15 cellular contexts compared by ENCODE assay signal in genomic region chr2:68435605-68436004, GRCh38. TPM values are rescaled to one million over a fixed set of nuclear protein-coding genes. Genes with fewer than 3 reads are reported as not detected.
DNase-seq lines count a peak whose midpoint lies in the region; ATAC-seq and TF ChIP-seq lines count a peak whose summit lies in the region.
"Had no signal": no experiment of that assay in that cellular context is flagged by ENCODE, and none has a peak within 500 bp of the region (broad histone marks: within the 10 kb centered on the region; RNA-seq: fewer than 3 reads in every experiment).

No MANE protein-coding gene starts in this region.

- no peaks in the 10 kb centered on the region for H3K27me3 ChIP-seq in DOHH2 (ENCODE audit: control insufficient read depth, low read length)
- H3K27me3 ChIP-seq in heart right ventricle = no peaks in the 10 kb centered on the region
- H3K27me3 ChIP-seq: colonic mucosa, tibial nerve had no signal

- no peaks in the 10 kb centered on the region for H4K20me1 ChIP-seq in DOHH2 (ENCODE audit: control insufficient read depth, insufficient read depth, low read depth, low read length)

- H3K4me2 ChIP-seq in DOHH2 (ENCODE audit: low read length) = peak overlapping the region; percentile 49
- H3K4me2 ChIP-seq: KMS-11 had no signal

- H3K36me3 ChIP-seq in DOHH2 (ENCODE audit: control insufficient read depth, low read length) = no peaks in the 10 kb centered on the region
- H3K36me3 ChIP-seq in heart right ventricle = no peaks in the 10 kb centered on the region
- H3K36me3 ChIP-seq: colonic mucosa, tibial nerve had no signal

- DNase-seq in astrocyte of the hippocampus (ENCODE audit: low read depth, low spot score) (peak; percentile 22), heart right ventricle (no peak), skeletal muscle cell (ENCODE audit: low read depth) (peak; percentile 21), NCI-H1048 (lab: John Stamatoyannopoulos, UW) (no peak), epidermal melanocyte (ENCODE audit: insufficient read length, low spot score) (no peak)
- DNase-seq: activated naive CD4-positive, alpha-beta T cell; colonic mucosa; NCI-H1694 treated with DMSO at 0.1 percent for 48 hours; NCI-H748 treated with DMSO at 0.1 percent for 48 hours; SHP77 had no signal

- peak in 1 of 8 donors; percentile 47 for ATAC-seq in heart right ventricle
- ATAC-seq in GM21447 (IDR thresholded peaks at IDR 0.05; ENCODE audit: unreplicated experiment) = no peak
- no peak for ATAC-seq in HG02678 (IDR thresholded peaks at IDR 0.05; ENCODE audit: unreplicated experiment)

- H3K4me1 ChIP-seq in DOHH2 (ENCODE audit: control insufficient read depth, low read length) (peaks cover 58% of the 10 kb centered on the region), heart right ventricle (peaks cover 4 to 35% (median 20%) of the 10 kb centered on the region in 9 donors)
- H3K4me1 ChIP-seq: colonic mucosa had no signal

- H3K27ac ChIP-seq in DOHH2 (ENCODE audit: low read depth, low read length) (peak overlapping the region; percentile 40), heart right ventricle (peak overlapping the region in 7 of 10 donors; percentile 6 to 71 (median 47))
- H3K27ac ChIP-seq: colonic mucosa, KMS-11 had no signal

- no peaks in the 10 kb centered on the region for H3K9me2 ChIP-seq in DOHH2 (replicated peaks; ENCODE audit: control insufficient read depth, low read length)

- H3F3A ChIP-seq in DOHH2 (ENCODE audit: control insufficient read depth, insufficient read depth) = peaks cover 14% of the 10 kb centered on the region

- no peaks in the 10 kb centered on the region for H3K79me2 ChIP-seq in DOHH2 (ENCODE audit: control insufficient read depth, low read length)

- H3K4me3 ChIP-seq in DOHH2 (ENCODE audit: low read length) = no peak overlapping the region
- H3K4me3 ChIP-seq in heart right ventricle = no peak overlapping the region
- H3K4me3 ChIP-seq in skeletal muscle cell (ENCODE audit: low read depth, low read length) = no peak overlapping the region
- H3K4me3 ChIP-seq: colonic mucosa, tibial nerve had no signal

- peaks cover 11% of the 10 kb centered on the region; the same call in 1 of the 2 replicates for H3K9me3 ChIP-seq in DOHH2 (ENCODE audit: control insufficient read depth, insufficient read depth, low read length)
- no peaks in the 10 kb centered on the region for H3K9me3 ChIP-seq in heart right ventricle
- H3K9me3 ChIP-seq: colonic mucosa, tibial nerve had no signal

- TF ChIP-seq CTCF in DOHH2 (IDR thresholded peaks at IDR 0.05; ENCODE audit: low read depth, low read length, poor library complexity, severe bottlenecking) (no peak), heart right ventricle (IDR thresholded peaks at IDR 0.05) (no peak)

- intact Hi-C loops in heart right ventricle (cut with DNase I) = loop anchor here in 3 of 10 donors (10.0 kb wide), 2 partner anchors 71 to 311 kb away; partner anchors contain the start of gene PLEK (in 2 of the 3)

RNA-seq across cellular contexts. Expression of gene FBXO48, which starts 31.5 kb away (rescaled TPM):
- 1 to 10 TPM in 4 of 10 donors, under 1 TPM in 6; 0.27 to 1.2 (median 0.97) TPM for total RNA-seq in heart right ventricle
- polyA plus RNA-seq in heart right ventricle = under 1 TPM; 0.30 to 0.51 TPM

RNA-seq across cellular contexts. Expression of gene APLF, which starts 31.8 kb away (rescaled TPM):
- total RNA-seq in heart right ventricle = 1 to 10 TPM; 3.4 to 6.5 (median 5.1) TPM
- polyA plus RNA-seq in heart right ventricle = 1 to 10 TPM in 1 of 2 donors, under 1 TPM in 1; 0.38 to 1.8 TPM

Comparison
In these comparisons a context has a peak if more than half of its experiments do, and no peak if none do; other contexts are left out.
1. DNase-seq: peak in astrocyte of the hippocampus (single experiment) and skeletal muscle cell (single experiment); none in heart right ventricle (0 of 2), NCI-H1048 (single experiment) and epidermal melanocyte (single experiment).